1 cellular context compared by ENCODE assay signal in the genomic region with DNA sequence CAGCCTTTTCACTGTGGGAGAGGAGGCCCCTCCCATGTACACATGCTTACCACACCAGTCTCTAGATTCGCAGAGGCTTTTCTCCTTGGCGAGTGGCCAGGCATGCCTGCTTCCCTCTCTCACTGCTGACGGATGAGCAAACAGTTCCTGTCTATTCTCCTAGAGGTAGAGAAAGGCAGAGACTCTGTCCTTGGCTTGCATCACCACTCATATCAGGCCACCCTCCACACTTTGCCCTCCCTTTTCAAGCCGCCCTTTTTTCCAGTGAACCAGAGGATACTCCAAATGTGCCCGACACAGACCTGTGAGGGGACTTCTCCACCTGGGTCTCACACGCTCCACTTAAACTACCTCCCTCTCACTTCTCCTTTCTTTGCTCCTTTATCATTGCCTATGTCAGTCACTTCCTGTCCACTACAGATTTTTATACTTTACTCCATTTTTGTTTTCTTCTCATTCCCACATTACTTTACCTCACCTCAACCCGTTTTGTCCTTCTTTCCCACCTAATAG.
A peak's percentile ranks its signal among the peaks of the same experiment; 100 is the strongest.
TF ChIP-seq lines count a peak whose summit lies in the region.

No MANE protein-coding gene starts in this region.

TF ChIP-seq in GM12878, 131 proteins besides CTCF, POLR2A, EP300 and RAD21 (continued from another document and continues in another):
- TF ChIP-seq, protein P1, sequence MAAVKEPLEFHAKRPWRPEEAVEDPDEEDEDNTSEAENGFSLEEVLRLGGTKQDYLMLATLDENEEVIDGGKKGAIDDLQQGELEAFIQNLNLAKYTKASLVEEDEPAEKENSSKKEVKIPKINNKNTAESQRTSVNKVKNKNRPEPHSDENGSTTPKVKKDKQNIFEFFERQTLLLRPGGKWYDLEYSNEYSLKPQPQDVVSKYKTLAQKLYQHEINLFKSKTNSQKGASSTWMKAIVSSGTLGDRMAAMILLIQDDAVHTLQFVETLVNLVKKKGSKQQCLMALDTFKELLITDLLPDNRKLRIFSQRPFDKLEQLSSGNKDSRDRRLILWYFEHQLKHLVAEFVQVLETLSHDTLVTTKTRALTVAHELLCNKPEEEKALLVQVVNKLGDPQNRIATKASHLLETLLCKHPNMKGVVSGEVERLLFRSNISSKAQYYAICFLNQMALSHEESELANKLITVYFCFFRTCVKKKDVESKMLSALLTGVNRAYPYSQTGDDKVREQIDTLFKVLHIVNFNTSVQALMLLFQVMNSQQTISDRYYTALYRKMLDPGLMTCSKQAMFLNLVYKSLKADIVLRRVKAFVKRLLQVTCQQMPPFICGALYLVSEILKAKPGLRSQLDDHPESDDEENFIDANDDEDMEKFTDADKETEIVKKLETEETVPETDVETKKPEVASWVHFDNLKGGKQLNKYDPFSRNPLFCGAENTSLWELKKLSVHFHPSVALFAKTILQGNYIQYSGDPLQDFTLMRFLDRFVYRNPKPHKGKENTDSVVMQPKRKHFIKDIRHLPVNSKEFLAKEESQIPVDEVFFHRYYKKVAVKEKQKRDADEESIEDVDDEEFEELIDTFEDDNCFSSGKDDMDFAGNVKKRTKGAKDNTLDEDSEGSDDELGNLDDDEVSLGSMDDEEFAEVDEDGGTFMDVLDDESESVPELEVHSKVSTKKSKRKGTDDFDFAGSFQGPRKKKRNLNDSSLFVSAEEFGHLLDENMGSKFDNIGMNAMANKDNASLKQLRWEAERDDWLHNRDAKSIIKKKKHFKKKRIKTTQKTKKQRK (IDR thresholded peaks at IDR 0.05; ENCODE audit: low read depth, low read length), result no peak
- no peak for TF ChIP-seq YY1 (IDR thresholded peaks at IDR 0.05; ENCODE audit: low read depth, low read length)
- TF ChIP-seq BACH1 (IDR thresholded peaks at IDR 0.05; ENCODE audit: borderline replicate concordance), result no peak
- TF ChIP-seq HDAC2 (IDR thresholded peaks at IDR 0.05), result no peak
- TF ChIP-seq, protein P2, sequence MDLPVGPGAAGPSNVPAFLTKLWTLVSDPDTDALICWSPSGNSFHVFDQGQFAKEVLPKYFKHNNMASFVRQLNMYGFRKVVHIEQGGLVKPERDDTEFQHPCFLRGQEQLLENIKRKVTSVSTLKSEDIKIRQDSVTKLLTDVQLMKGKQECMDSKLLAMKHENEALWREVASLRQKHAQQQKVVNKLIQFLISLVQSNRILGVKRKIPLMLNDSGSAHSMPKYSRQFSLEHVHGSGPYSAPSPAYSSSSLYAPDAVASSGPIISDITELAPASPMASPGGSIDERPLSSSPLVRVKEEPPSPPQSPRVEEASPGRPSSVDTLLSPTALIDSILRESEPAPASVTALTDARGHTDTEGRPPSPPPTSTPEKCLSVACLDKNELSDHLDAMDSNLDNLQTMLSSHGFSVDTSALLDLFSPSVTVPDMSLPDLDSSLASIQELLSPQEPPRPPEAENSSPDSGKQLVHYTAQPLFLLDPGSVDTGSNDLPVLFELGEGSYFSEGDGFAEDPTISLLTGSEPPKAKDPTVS (IDR thresholded peaks at IDR 0.05; ENCODE audit: low read depth, low read length), result no peak
- TF ChIP-seq MTA2 (IDR thresholded peaks at IDR 0.05; ENCODE audit: low read depth), result peak; percentile 83
- no peak for TF ChIP-seq NFXL1 (IDR thresholded peaks at IDR 0.05; ENCODE audit: borderline replicate concordance)
- TF ChIP-seq MEF2B (IDR thresholded peaks at IDR 0.05; ENCODE audit: partially characterized antibody, poor library complexity, severe bottlenecking), result peak; percentile 50
- no peak for TF ChIP-seq BRCA1 (IDR thresholded peaks at IDR 0.05; ENCODE audit: low read depth, low read length)
- no peak for TF ChIP-seq TARDBP (IDR thresholded peaks at IDR 0.05; ENCODE audit: borderline replicate concordance)
- TF ChIP-seq, protein P3, sequence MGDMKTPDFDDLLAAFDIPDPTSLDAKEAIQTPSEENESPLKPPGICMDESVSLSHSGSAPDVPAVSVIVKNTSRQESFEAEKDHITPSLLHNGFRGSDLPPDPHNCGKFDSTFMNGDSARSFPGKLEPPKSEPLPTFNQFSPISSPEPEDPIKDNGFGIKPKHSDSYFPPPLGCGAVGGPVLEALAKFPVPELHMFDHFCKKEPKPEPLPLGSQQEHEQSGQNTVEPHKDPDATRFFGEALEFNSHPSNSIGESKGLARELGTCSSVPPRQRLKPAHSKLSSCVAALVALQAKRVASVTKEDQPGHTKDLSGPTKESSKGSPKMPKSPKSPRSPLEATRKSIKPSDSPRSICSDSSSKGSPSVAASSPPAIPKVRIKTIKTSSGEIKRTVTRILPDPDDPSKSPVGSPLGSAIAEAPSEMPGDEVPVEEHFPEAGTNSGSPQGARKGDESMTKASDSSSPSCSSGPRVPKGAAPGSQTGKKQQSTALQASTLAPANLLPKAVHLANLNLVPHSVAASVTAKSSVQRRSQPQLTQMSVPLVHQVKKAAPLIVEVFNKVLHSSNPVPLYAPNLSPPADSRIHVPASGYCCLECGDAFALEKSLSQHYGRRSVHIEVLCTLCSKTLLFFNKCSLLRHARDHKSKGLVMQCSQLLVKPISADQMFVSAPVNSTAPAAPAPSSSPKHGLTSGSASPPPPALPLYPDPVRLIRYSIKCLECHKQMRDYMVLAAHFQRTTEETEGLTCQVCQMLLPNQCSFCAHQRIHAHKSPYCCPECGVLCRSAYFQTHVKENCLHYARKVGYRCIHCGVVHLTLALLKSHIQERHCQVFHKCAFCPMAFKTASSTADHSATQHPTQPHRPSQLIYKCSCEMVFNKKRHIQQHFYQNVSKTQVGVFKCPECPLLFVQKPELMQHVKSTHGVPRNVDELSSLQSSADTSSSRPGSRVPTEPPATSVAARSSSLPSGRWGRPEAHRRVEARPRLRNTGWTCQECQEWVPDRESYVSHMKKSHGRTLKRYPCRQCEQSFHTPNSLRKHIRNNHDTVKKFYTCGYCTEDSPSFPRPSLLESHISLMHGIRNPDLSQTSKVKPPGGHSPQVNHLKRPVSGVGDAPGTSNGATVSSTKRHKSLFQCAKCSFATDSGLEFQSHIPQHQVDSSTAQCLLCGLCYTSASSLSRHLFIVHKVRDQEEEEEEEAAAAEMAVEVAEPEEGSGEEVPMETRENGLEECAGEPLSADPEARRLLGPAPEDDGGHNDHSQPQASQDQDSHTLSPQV (IDR thresholded peaks at IDR 0.05), result peak; percentile 52; the same call in 1 of the 2 replicates
- no peak for TF ChIP-seq ASH2L (IDR thresholded peaks at IDR 0.05; ENCODE audit: borderline replicate concordance, low read depth)
- TF ChIP-seq CBFB (IDR thresholded peaks at IDR 0.05; ENCODE audit: low read depth), result no peak
- no peak for TF ChIP-seq JUNB (IDR thresholded peaks at IDR 0.05)
- peak; percentile 25; the same call in 1 of the 2 replicates for TF ChIP-seq CREM (IDR thresholded peaks at IDR 0.05; ENCODE audit: low read depth)
- TF ChIP-seq, protein P4, sequence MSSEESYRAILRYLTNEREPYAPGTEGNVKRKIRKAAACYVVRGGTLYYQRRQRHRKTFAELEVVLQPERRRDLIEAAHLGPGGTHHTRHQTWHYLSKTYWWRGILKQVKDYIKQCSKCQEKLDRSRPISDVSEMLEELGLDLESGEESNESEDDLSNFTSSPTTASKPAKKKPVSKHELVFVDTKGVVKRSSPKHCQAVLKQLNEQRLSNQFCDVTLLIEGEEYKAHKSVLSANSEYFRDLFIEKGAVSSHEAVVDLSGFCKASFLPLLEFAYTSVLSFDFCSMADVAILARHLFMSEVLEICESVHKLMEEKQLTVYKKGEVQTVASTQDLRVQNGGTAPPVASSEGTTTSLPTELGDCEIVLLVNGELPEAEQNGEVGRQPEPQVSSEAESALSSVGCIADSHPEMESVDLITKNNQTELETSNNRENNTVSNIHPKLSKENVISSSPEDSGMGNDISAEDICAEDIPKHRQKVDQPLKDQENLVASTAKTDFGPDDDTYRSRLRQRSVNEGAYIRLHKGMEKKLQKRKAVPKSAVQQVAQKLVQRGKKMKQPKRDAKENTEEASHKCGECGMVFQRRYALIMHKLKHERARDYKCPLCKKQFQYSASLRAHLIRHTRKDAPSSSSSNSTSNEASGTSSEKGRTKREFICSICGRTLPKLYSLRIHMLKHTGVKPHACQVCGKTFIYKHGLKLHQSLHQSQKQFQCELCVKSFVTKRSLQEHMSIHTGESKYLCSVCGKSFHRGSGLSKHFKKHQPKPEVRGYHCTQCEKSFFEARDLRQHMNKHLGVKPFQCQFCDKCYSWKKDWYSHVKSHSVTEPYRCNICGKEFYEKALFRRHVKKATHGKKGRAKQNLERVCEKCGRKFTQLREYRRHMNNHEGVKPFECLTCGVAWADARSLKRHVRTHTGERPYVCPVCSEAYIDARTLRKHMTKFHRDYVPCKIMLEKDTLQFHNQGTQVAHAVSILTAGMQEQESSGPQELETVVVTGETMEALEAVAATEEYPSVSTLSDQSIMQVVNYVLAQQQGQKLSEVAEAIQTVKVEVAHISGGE (CRISPR knock-in tag; IDR thresholded peaks at IDR 0.05), result no peak
- TF ChIP-seq, protein P5, sequence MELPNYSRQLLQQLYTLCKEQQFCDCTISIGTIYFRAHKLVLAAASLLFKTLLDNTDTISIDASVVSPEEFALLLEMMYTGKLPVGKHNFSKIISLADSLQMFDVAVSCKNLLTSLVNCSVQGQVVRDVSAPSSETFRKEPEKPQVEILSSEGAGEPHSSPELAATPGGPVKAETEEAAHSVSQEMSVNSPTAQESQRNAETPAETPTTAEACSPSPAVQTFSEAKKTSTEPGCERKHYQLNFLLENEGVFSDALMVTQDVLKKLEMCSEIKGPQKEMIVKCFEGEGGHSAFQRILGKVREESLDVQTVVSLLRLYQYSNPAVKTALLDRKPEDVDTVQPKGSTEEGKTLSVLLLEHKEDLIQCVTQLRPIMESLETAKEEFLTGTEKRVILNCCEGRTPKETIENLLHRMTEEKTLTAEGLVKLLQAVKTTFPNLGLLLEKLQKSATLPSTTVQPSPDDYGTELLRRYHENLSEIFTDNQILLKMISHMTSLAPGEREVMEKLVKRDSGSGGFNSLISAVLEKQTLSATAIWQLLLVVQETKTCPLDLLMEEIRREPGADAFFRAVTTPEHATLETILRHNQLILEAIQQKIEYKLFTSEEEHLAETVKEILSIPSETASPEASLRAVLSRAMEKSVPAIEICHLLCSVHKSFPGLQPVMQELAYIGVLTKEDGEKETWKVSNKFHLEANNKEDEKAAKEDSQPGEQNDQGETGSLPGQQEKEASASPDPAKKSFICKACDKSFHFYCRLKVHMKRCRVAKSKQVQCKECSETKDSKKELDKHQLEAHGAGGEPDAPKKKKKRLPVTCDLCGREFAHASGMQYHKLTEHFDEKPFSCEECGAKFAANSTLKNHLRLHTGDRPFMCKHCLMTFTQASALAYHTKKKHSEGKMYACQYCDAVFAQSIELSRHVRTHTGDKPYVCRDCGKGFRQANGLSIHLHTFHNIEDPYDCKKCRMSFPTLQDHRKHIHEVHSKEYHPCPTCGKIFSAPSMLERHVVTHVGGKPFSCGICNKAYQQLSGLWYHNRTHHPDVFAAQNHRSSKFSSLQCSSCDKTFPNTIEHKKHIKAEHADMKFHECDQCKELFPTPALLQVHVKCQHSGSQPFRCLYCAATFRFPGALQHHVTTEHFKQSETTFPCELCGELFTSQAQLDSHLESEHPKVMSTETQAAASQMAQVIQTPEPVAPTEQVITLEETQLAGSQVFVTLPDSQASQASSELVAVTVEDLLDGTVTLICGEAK (IDR thresholded peaks at IDR 0.05; ENCODE audit: borderline replicate concordance), result no peak
- TF ChIP-seq, protein P6, sequence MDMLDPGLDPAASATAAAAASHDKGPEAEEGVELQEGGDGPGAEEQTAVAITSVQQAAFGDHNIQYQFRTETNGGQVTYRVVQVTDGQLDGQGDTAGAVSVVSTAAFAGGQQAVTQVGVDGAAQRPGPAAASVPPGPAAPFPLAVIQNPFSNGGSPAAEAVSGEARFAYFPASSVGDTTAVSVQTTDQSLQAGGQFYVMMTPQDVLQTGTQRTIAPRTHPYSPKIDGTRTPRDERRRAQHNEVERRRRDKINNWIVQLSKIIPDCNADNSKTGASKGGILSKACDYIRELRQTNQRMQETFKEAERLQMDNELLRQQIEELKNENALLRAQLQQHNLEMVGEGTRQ (IDR thresholded peaks at IDR 0.05; ENCODE audit: borderline replicate concordance, low read depth, low read length), result no peak
- no peak for TF ChIP-seq FOXM1 (IDR thresholded peaks at IDR 0.05; ENCODE audit: low read depth, low read length)
- TF ChIP-seq, protein P7, sequence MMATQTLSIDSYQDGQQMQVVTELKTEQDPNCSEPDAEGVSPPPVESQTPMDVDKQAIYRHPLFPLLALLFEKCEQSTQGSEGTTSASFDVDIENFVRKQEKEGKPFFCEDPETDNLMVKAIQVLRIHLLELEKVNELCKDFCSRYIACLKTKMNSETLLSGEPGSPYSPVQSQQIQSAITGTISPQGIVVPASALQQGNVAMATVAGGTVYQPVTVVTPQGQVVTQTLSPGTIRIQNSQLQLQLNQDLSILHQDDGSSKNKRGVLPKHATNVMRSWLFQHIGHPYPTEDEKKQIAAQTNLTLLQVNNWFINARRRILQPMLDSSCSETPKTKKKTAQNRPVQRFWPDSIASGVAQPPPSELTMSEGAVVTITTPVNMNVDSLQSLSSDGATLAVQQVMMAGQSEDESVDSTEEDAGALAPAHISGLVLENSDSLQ (IDR thresholded peaks at IDR 0.05), result peak; percentile 86
- TF ChIP-seq, protein P8, sequence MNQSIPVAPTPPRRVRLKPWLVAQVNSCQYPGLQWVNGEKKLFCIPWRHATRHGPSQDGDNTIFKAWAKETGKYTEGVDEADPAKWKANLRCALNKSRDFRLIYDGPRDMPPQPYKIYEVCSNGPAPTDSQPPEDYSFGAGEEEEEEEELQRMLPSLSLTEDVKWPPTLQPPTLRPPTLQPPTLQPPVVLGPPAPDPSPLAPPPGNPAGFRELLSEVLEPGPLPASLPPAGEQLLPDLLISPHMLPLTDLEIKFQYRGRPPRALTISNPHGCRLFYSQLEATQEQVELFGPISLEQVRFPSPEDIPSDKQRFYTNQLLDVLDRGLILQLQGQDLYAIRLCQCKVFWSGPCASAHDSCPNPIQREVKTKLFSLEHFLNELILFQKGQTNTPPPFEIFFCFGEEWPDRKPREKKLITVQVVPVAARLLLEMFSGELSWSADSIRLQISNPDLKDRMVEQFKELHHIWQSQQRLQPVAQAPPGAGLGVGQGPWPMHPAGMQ (IDR thresholded peaks at IDR 0.05; ENCODE audit: borderline replicate concordance), result no peak
- TF ChIP-seq SREBF2 (IDR thresholded peaks at IDR 0.05; ENCODE audit: low read length), result no peak
- no peak for TF ChIP-seq MYC (IDR thresholded peaks at IDR 0.05; ENCODE audit: insufficient read depth, insufficient read length, insufficient replicate concordance, low read length, severe bottlenecking)
- TF ChIP-seq, protein P9, sequence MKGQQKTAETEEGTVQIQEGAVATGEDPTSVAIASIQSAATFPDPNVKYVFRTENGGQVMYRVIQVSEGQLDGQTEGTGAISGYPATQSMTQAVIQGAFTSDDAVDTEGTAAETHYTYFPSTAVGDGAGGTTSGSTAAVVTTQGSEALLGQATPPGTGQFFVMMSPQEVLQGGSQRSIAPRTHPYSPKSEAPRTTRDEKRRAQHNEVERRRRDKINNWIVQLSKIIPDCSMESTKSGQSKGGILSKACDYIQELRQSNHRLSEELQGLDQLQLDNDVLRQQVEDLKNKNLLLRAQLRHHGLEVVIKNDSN (IDR thresholded peaks at IDR 0.05; ENCODE audit: borderline replicate concordance, extremely low read length, insufficient read depth, low read depth, low read length), result no peak
- TF ChIP-seq, protein P10, sequence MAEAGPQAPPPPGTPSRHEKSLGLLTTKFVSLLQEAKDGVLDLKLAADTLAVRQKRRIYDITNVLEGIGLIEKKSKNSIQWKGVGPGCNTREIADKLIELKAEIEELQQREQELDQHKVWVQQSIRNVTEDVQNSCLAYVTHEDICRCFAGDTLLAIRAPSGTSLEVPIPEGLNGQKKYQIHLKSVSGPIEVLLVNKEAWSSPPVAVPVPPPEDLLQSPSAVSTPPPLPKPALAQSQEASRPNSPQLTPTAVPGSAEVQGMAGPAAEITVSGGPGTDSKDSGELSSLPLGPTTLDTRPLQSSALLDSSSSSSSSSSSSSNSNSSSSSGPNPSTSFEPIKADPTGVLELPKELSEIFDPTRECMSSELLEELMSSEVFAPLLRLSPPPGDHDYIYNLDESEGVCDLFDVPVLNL (IDR thresholded peaks at IDR 0.05; ENCODE audit: low read depth, low read length), result no peak
- TF ChIP-seq RFX5 (IDR thresholded peaks at IDR 0.05; ENCODE audit: low read depth, low read length), result no peak
- no peak for TF ChIP-seq PML (IDR thresholded peaks at IDR 0.05; ENCODE audit: low read length)
- no peak for TF ChIP-seq HDAC6 (IDR thresholded peaks at IDR 0.05; ENCODE audit: unreplicated experiment)
